In the genomic region with DNA sequence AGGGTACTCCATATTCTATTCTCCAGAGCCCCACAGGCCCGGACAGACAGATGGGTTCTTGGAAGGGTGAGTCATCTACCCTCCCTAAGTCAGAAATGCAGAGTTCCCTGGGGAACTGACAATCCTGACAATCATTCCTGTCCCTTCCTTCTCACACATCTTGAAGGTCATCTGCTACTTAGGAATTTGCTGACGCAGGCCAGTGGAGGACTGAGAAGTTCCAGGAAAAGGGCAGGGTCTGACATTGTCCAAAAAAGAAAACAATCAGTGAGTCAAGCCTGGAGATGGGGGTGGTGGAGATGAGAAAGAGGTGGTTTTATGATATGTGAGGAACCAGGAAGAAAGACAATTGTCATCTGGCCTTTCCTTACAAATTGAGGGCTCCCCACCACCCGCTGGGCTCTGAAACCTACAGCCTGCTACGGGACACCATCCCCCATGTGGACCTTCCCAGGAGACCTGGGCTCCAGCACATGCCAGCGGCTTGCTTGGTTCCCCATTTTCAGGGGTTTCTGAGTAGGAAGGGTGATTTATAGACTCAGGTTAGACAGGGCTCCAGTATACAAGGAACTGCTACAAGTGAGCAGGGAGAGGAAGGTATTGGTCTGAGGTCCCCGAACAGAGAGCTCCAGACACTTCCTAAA, we compare ENCODE assay signal across 8 cellular contexts. TPM values are rescaled to one million over a fixed set of nuclear protein-coding genes. Genes with fewer than 3 reads are reported as not detected.
DNase-seq lines count a peak whose midpoint lies in the region; ATAC-seq and TF ChIP-seq lines count a peak whose summit lies in the region.

No MANE protein-coding gene starts in this region.

- 60% methylated on average over 6 of the region's 6 CpGs for WGBS in smooth muscle cell (ENCODE audit: low lambda C conversion rate)

- H3K36me3 ChIP-seq in smooth muscle cell (ENCODE audit: low read depth) (no peaks in the 10 kb centered on the region), H7 (replicated peaks; ENCODE audit: control insufficient read depth, insufficient read depth, low read length) (no peaks in the 10 kb centered on the region; the same call in none of the 2 replicates)

- H2AFZ ChIP-seq in smooth muscle cell (ENCODE audit: low read depth) = no peak overlapping the region

- H3K4me3 ChIP-seq in smooth muscle cell (no peak overlapping the region), H7 (ENCODE audit: insufficient read depth, low read depth, low read length) (no peak overlapping the region)

- no peaks in the 10 kb centered on the region for H3K27me3 ChIP-seq in smooth muscle cell (ENCODE audit: low read depth)
- no peaks in the 10 kb centered on the region for H3K27me3 ChIP-seq in H7 (ENCODE audit: control insufficient read depth, insufficient read depth, low read length)

- H3F3A ChIP-seq in smooth muscle cell (ENCODE audit: low read depth) = peaks cover 36% of the 10 kb centered on the region

- H3K27ac ChIP-seq in smooth muscle cell (ENCODE audit: low read depth) = peak overlapping the region; percentile 98

- peak overlapping the region; percentile 83 for H3K9ac ChIP-seq in smooth muscle cell (ENCODE audit: low read depth)

- peak overlapping the region; percentile 68 for H3K4me2 ChIP-seq in smooth muscle cell

- peaks cover 32% of the 10 kb centered on the region for H4K20me1 ChIP-seq in smooth muscle cell (ENCODE audit: low read depth)

- H3K79me2 ChIP-seq in smooth muscle cell (ENCODE audit: low read depth) = peaks cover 61% of the 10 kb centered on the region

- H3K4me1 ChIP-seq in smooth muscle cell (ENCODE audit: low read depth) = peaks cover 21% of the 10 kb centered on the region

- DNase-seq in NCI-H82 (lab: John Stamatoyannopoulos, UW) (peak; percentile 28), NCI-H82 treated with DMSO at 0.1 percent for 48 hours (lab: John Stamatoyannopoulos, UW; ENCODE audit: unreplicated experiment) (no peak), SKM-1 (lab: John Stamatoyannopoulos, UW; ENCODE audit: unreplicated experiment) (peak; percentile 54), foreskin melanocyte (peak; percentile 89), smooth muscle cell (lab: John Stamatoyannopoulos, UW; ENCODE audit: unreplicated experiment) (no peak), H7 (no peak), D341Med (ENCODE audit: low spot score) (no peak)

- ATAC-seq in GM18870 (IDR thresholded peaks at IDR 0.05; ENCODE audit: unreplicated experiment) = no peak

- H3K9me3 ChIP-seq in smooth muscle cell (replicated peaks; ENCODE audit: low read depth) = no peaks in the 10 kb centered on the region

- no peak for TF ChIP-seq CTCF in smooth muscle cell (IDR thresholded peaks at IDR 0.05; ENCODE audit: borderline replicate concordance, insufficient read depth, poor library complexity, severe bottlenecking)

RNA-seq across cellular contexts. Expression of a gene that starts 12.9 kb away (rescaled TPM):
- total RNA-seq in smooth muscle cell = 504 and 563 TPM in 2 replicates
- polyA plus RNA-seq in smooth muscle cell = 291 and 418 TPM in 2 replicates
- 15.2 and 16.7 TPM in 2 replicates for total RNA-seq in H7 (2014; rRNA removed; shearing (Covaris generic))

RNA-seq across cellular contexts. Expression of a gene that starts 22.7 kb away (rescaled TPM):
- total RNA-seq in smooth muscle cell = not detected in 2 replicates
- 0.57 and 0.91 TPM in 2 replicates for polyA plus RNA-seq in smooth muscle cell
- not detected in 2 replicates for total RNA-seq in H7 (2014; rRNA removed; shearing (Covaris generic))

RNA-seq across cellular contexts. Expression of a gene that starts 51.0 kb away (rescaled TPM):
- total RNA-seq in smooth muscle cell = 49.3 and 63.6 TPM in 2 replicates
- 28.8 and 38.5 TPM in 2 replicates for polyA plus RNA-seq in smooth muscle cell
- 16.7 and 17.9 TPM in 2 replicates for total RNA-seq in H7 (2014; rRNA removed; shearing (Covaris generic))

Comparison
In these comparisons a context has a peak if more than half of its experiments do, and no peak if none do; other contexts are left out.
1. DNase-seq: peak in NCI-H82 (single experiment), SKM-1 (single experiment) and foreskin melanocyte (single experiment); none in NCI-H82 treated with DMSO at 0.1 percent for 48 hours (single experiment), smooth muscle cell (single experiment), H7 (single experiment) and D341Med (single experiment).
2. RNA of a gene that starts 12.9 kb away (total RNA-seq): 504 to 563 TPM in smooth muscle cell; 15.2 to 16.7 TPM in H7; every median in the first group is over 10 times any median in the second.